In the genomic region with DNA sequence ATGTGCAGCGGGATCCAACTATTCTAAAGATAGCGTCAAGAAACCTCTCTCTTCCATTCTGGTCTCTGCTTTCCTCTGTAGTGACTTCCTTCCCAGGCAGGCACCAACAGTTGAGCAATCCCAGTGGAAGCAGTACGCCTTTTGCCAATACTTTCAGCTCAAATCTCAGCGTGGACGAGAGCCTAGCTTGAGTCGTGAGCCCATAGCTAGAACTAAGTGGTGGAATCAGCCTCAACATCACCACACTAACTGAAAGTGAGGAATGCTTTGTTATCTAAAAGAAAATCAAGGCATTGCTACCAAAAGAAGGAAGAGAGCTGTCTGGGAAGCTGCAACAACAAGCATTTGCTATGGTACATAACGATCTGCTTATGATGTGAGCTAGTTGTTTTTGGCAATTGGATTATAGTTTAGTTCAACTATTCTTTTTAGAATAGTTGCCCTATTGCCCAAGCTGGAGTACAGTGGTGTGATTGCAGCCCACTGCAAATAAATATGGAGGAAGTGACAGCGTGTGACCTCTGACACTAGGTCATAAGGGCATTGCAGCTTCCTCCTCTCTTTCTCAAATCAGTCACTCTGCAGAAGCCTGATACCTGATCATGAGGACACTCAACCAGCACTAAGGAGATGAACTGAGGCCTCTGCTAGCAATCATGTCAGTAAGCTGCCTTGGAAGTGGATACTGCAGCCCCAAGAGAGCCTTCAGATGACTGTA, we compare ENCODE assay signal across 27 cellular contexts. TPM values are rescaled to one million over a fixed set of nuclear protein-coding genes. Genes with fewer than 3 reads are reported as not detected.
DNase-seq lines count a peak whose midpoint lies in the region; ATAC-seq, FAIRE-seq and TF ChIP-seq lines count a peak whose summit lies in the region.
"Had no signal": no experiment of that assay in that cellular context is flagged by ENCODE, and none has a peak within 500 bp of the region (broad histone marks: within the 10 kb centered on the region; RNA-seq: fewer than 3 reads in every experiment).

No MANE protein-coding gene starts in this region.

- H3K36me3 Mint-ChIP-seq in stimulated activated naive B cell treated with anti-CD40 and anti-IgM and Interleukin-4, amounts not matched to agents 10 μg/mL and 1 μg/mL and 100 μg/mL, for 72 hours: no peaks in the 10 kb centered on the region
- H3K36me3 Mint-ChIP-seq: naive thymus-derived CD4-positive, alpha-beta T cell had no signal

- H3K4me1 ChIP-seq in heart right ventricle: peaks cover 0 to 46% (median 20%) of the 10 kb centered on the region in 9 donors
- no peaks in the 10 kb centered on the region; a peak in 1 of 5 replicates for H3K4me1 ChIP-seq in K562 (replicated peaks in 1 of 2; ENCODE audit: control insufficient read depth in 2 of 2, insufficient read depth in 2 of 2, low read length in 2 of 2)
- H3K4me1 ChIP-seq in right lobe of liver: peaks cover 0 to 6% (median 0%) of the 10 kb centered on the region in 4 donors
- peaks cover 0 to 6% of the 10 kb centered on the region in 2 donors for H3K4me1 ChIP-seq in aorta (ENCODE audit: control insufficient read depth in 1 of 2, insufficient read depth in 2 of 2, low read length in 2 of 2)
- H3K4me1 ChIP-seq: adrenal gland, uterus had no signal

- H3K79me2 ChIP-seq in K562 (ENCODE audit: control insufficient read depth, insufficient read depth, low read length): no peaks in the 10 kb centered on the region

- no peak for TF ChIP-seq EP300 in K562 (IDR thresholded peaks at IDR 0.05; ENCODE audit: low read length)

- H3K9me1 ChIP-seq in K562 (ENCODE audit: control insufficient read depth, insufficient read depth, low read length): no peaks in the 10 kb centered on the region

- no peak overlapping the region for H3K9ac ChIP-seq in K562 (ENCODE audit: insufficient read depth in 1 of 2, low read depth in 2 of 2, low read length in 2 of 2)
- H3K9ac ChIP-seq: SK-N-SH had no signal

- no peaks in the 10 kb centered on the region for H4K20me1 ChIP-seq in K562 (replicated peaks; ENCODE audit: control insufficient read depth, insufficient read depth, low read length)

- H2AFZ ChIP-seq in K562 (ENCODE audit: low read depth, low read length): no peak overlapping the region

- no peaks in the 10 kb centered on the region for H3K27me3 Mint-ChIP-seq in stimulated activated naive B cell treated with anti-CD40 and anti-IgM and Interleukin-4, amounts not matched to agents 10 μg/mL and 1 μg/mL and 100 μg/mL, for 72 hours
- H3K27me3 Mint-ChIP-seq: activated CD4-positive, alpha-beta T cell treated with anti-CD3 and anti-CD28 coated beads, Interleukin-2, amount 10 ng/mL, durations not matched to agents 24 days and 14 days; progenitor cell of endocrine pancreas had no signal

- DNase-seq in heart right ventricle (no peak), Right ventricle myocardium inferior (ENCODE audit: missing footprints) (no peak), K562 (ENCODE audit: extremely low read depth in 1 of 4, low spot score in 3 of 4) (peak in 1 of 4 experiments; percentile 52), right lobe of liver (peak in 1 of 3 donors; percentile 54), aorta (no peak), DMS79 treated with DMSO at 0.1 percent for 48 hours (lab: John Stamatoyannopoulos, UW) (no peak), NCI-H774 (lab: John Stamatoyannopoulos, UW) (no peak)
- DNase-seq in stimulated activated naive B cell treated with anti-CD40 and anti-IgM and Interleukin-4, amounts not matched to agents 10 μg/mL and 1 μg/mL and 100 μg/mL, for 72 hours: no peak
- DNase-seq: activated CD4-positive, alpha-beta T cell treated with anti-CD3 and anti-CD28 coated beads, Interleukin-2, amount 10 ng/mL, durations not matched to agents 24 days and 14 days; C1 segment of cervical spinal cord; erythroblast; GF-D8; Kasumi-1; mammary epithelial cell; naive thymus-derived CD4-positive, alpha-beta T cell; NCI-H524; SK-N-SH; stimulated activated CD4-positive, alpha-beta T cell treated with anti-CD3 and anti-CD28 coated beads, Interleukin-4, amount 100 ng/mL, for 24 hours; T-helper 9 cell; uterus had no signal

- peaks cover 4 to 7% of the 10 kb centered on the region in 2 donors for H3K4me1 Mint-ChIP-seq in stimulated activated naive B cell treated with anti-CD40 and anti-IgM and Interleukin-4, amounts not matched to agents 10 μg/mL and 1 μg/mL and 100 μg/mL, for 72 hours

- peak; percentile 80 for FAIRE-seq in K562 (lab: Jason Lieb, UNC)
- FAIRE-seq: GM12891, H54, RCC 7860 had no signal

- peak overlapping the region; percentile 0; the same call in 1 of the 2 replicates for H3K4me2 ChIP-seq in K562 (ENCODE audit: insufficient read depth, low read length)
- H3K4me2 ChIP-seq: SK-N-SH, smooth muscle cell had no signal

- H3K27ac ChIP-seq in heart right ventricle (peak overlapping the region in 6 of 10 donors; percentile 9 to 54 (median 34)), K562 (ENCODE audit: extremely low read depth, low read depth, low read length) (no peak overlapping the region), right lobe of liver (peak overlapping the region; percentile 20 to 51 (median 38)), aorta (ENCODE audit: low read depth in 1 of 2, low read length in 2 of 2) (peak overlapping the region; percentile 67 to 88)
- H3K27ac ChIP-seq: cardiac muscle cell, uterus had no signal

- CTCF ChIA-PET in K562 (lab: Yijun Ruan, JAX; ENCODE audit: low intra/inter-chr PET ratio): no interaction called here

- no peak overlapping the region for H3K27ac Mint-ChIP-seq in stimulated activated naive B cell treated with anti-CD40 and anti-IgM and Interleukin-4, amounts not matched to agents 10 μg/mL and 1 μg/mL and 100 μg/mL, for 72 hours
- H3K27ac Mint-ChIP-seq: activated CD4-positive, alpha-beta T cell treated with anti-CD3 and anti-CD28 coated beads, Interleukin-2, amount 10 ng/mL, durations not matched to agents 24 days and 14 days; naive thymus-derived CD4-positive, alpha-beta T cell; progenitor cell of endocrine pancreas had no signal

- POLR2A ChIA-PET in K562 (lab: Yijun Ruan, JAX): interaction anchor here (1.0 kb wide), 3 partner anchors 12 to 24 kb away, joined by 3 to 7 read pairs (median 5); partner anchors contain the start of gene FRYL

- ATAC-seq in heart right ventricle (peak in 1 of 8 donors; percentile 9), Right ventricle myocardium inferior (no peak), K562 (peak; percentile 62), right lobe of liver (peak; percentile 88 to 98 (median 92)), aorta (ENCODE audit: low FRiP score) (no peak)
- no peak for ATAC-seq in stimulated activated naive B cell treated with anti-CD40 and anti-IgM and Interleukin-4, amounts not matched to agents 10 μg/mL and 1 μg/mL and 100 μg/mL, for 72 hours (replicated peaks)
- ATAC-seq: naive thymus-derived CD4-positive, alpha-beta T cell had no signal

- BruUV-seq in K562 (replicated peaks; lab: Mats Ljungman, UMichigan): no TSS peak

- TF ChIP-seq POLR2A in K562 (conservative IDR thresholded peaks at IDR 0.05) (no peak), right lobe of liver (IDR thresholded peaks at IDR 0.05) (peak; percentile 51)

- H3K4me3 Mint-ChIP-seq in stimulated activated naive B cell treated with anti-CD40 and anti-IgM and Interleukin-4, amounts not matched to agents 10 μg/mL and 1 μg/mL and 100 μg/mL, for 72 hours: no peak overlapping the region
- H3K4me3 Mint-ChIP-seq: activated CD4-positive, alpha-beta T cell treated with anti-CD3 and anti-CD28 coated beads, Interleukin-2, amount 10 ng/mL, durations not matched to agents 24 days and 14 days; naive thymus-derived CD4-positive, alpha-beta T cell had no signal

- H3K4me3 ChIP-seq in heart right ventricle (no peak overlapping the region), K562 (no peak overlapping the region), right lobe of liver (peak overlapping the region in 1 of 3 donors; percentile 32), aorta (ENCODE audit: low read length in 2 of 2) (no peak overlapping the region)
- H3K4me3 ChIP-seq: adrenal gland, cardiac muscle cell, smooth muscle cell, uterus had no signal

- no peaks in the 10 kb centered on the region for H3K9me3 Mint-ChIP-seq in stimulated activated naive B cell treated with anti-CD40 and anti-IgM and Interleukin-4, amounts not matched to agents 10 μg/mL and 1 μg/mL and 100 μg/mL, for 72 hours
- H3K9me3 Mint-ChIP-seq: activated CD4-positive, alpha-beta T cell treated with anti-CD3 and anti-CD28 coated beads, Interleukin-2, amount 10 ng/mL, durations not matched to agents 24 days and 14 days had no signal

- in situ Hi-C loops in K562 (cut with MboI): no loop called here

- H3K36me3 ChIP-seq in heart right ventricle: no peaks in the 10 kb centered on the region
- H3K36me3 ChIP-seq in K562 (ENCODE audit: control insufficient read depth, insufficient read depth, low read length): no peaks in the 10 kb centered on the region
- no peaks in the 10 kb centered on the region for H3K36me3 ChIP-seq in right lobe of liver
- no peaks in the 10 kb centered on the region for H3K36me3 ChIP-seq in aorta (ENCODE audit: control insufficient read depth in 1 of 2, insufficient read depth in 2 of 2, low read length in 1 of 2)
- H3K36me3 ChIP-seq: adrenal gland, cardiac muscle cell, uterus had no signal

- WGBS in heart right ventricle, 2 donors: 57 to 66% methylated on average over 8 of the region's 8 CpGs
- WGBS in K562 (ENCODE audit: insufficient coverage, low coverage, missing lambda C conversion rate): 24% methylated on average over 8 of the region's 8 CpGs
- 31% methylated on average over 7 of the region's 8 CpGs for WGBS in right lobe of liver (ENCODE audit: insufficient coverage, low coverage, low lambda C conversion rate, missing lambda C conversion rate)
- 28 to 39% methylated on average over 8 of the region's 8 CpGs for WGBS in aorta, 2 donors

- intact Hi-C loops in heart right ventricle (cut with DNase I): no loop called here
- intact Hi-C loops in Right ventricle myocardium inferior (cut with DNase I): no loop called here
- intact Hi-C loops in K562 (cut with micrococcal nuclease): no loop called here
- intact Hi-C loops in right lobe of liver (cut with DNase I): no loop called here
- intact Hi-C loops in aorta (cut with DNase I): loop anchor here in 1 of 2 donors (10.0 kb wide), 1 partner anchor 100 kb away; the partner anchor contains the start of gene OCIAD2

- TF ChIP-seq CTCF in heart right ventricle (IDR thresholded peaks at IDR 0.05) (no peak), K562 (IDR thresholded peaks at IDR 0.05 in 2 of 3, conservative IDR thresholded peaks at IDR 0.05 in 1 of 3; ENCODE audit: insufficient read depth in 2 of 3, low read depth in 1 of 3, low read length in 3 of 3) (no peak), right lobe of liver (IDR thresholded peaks at IDR 0.05) (no peak)

- no peaks in the 10 kb centered on the region for H3K27me3 ChIP-seq in heart right ventricle
- no peaks in the 10 kb centered on the region for H3K27me3 ChIP-seq in K562 (ENCODE audit: control insufficient read depth in 2 of 2, insufficient read depth in 2 of 2, low read length in 2 of 2)
- no peaks in the 10 kb centered on the region for H3K27me3 ChIP-seq in right lobe of liver
- no peaks in the 10 kb centered on the region for H3K27me3 ChIP-seq in aorta (ENCODE audit: control insufficient read depth in 1 of 2, insufficient read depth in 2 of 2, low read length in 1 of 2)
- H3K27me3 ChIP-seq: adrenal gland, cardiac muscle cell, uterus had no signal

- TF ChIP-seq RAD21 in K562 (CRISPR knock-in tag; conservative IDR thresholded peaks at IDR 0.05 in 1 of 2, IDR thresholded peaks at IDR 0.05 in 1 of 2): no peak

- H3K9me3 ChIP-seq in heart right ventricle (no peaks in the 10 kb centered on the region), K562 (replicated peaks; ENCODE audit: control insufficient read depth, insufficient read depth, low read depth, low read length) (no peaks in the 10 kb centered on the region), right lobe of liver (no peaks in the 10 kb centered on the region), aorta (ENCODE audit: control insufficient read depth, low read length) (no peaks in the 10 kb centered on the region)
- H3K9me3 ChIP-seq: adrenal gland, SK-N-SH, uterus had no signal

RNA-seq across cellular contexts. Expression of gene FRYL, which starts 24.7 kb away (rescaled TPM):
- total RNA-seq in heart right ventricle (10 to 100 TPM; 30.0 to 60.1 (median 37.7) TPM), Right ventricle myocardium inferior (36.2 TPM), K562 (2014; rRNA removed) (15.9 and 31.6 TPM in 2 replicates), K562 (2014; rRNA removed; fragmentation: Illumina TruSeq; extraction: Trizol) (29.3 and 36.9 TPM in 2 replicates), K562 (2015; rRNA removed; fragmentation: Illumina TruSeq; extraction: Trizol) (31.7 and 34.9 TPM in 2 replicates), K562 (2021) (24.1 and 25.8 TPM in 2 replicates), right lobe of liver (10 to 100 TPM; 15.9 to 27.2 (median 23.3) TPM), aorta (100 to 1,000 TPM; 141 TPM)
- polyA plus RNA-seq in heart right ventricle (10 to 100 TPM; 11.7 to 23.0 TPM), K562 (2011; rRNA removed) (16.0 and 21.7 TPM in 2 replicates), K562 (2014; fragmentation: Illumina TruSeq; extraction: Trizol) (11.4 and 13.2 TPM in 2 replicates), K562 (2014; fragmentation: Nextera tagmentation; extraction: Ambion mirVana) (1 to 10 TPM; 7.2 TPM), K562 (2014; rRNA removed) (9.3 and 11.5 TPM in 2 replicates), aorta (10 to 100 TPM; 12.8 to 30.8 TPM)
- total RNA-seq in K562 (2011; cell fraction: chromatin; rRNA removed; ENCODE audit: low replicate concordance): 54.3 and 216 TPM in 2 replicates
- 36.9 and 53.4 TPM in 2 replicates for total RNA-seq in K562 (2011; cell fraction: nucleolus; rRNA removed)
- total RNA-seq in K562 (2011; cell fraction: nucleoplasm; rRNA removed): 66.0 and 97.4 TPM in 2 replicates
- 4.9 and 8.5 TPM in 2 replicates for polyA plus RNA-seq in K562 (2011; cell fraction: cytosol; rRNA removed)
- polyA plus RNA-seq in K562 (2011; cell fraction: nucleus; rRNA removed): 24.7 and 39.0 TPM in 2 replicates
- polyA plus RNA-seq in K562 (2012): 10.3 and 14.0 TPM in 2 replicates
- polyA minus RNA-seq in K562 (2011; rRNA and poly(A)+ RNA removed): 96.4 and 106 TPM in 2 replicates
- 18.9 and 26.7 TPM in 2 replicates for polyA minus RNA-seq in K562 (2011; cell fraction: cytosol; rRNA and poly(A)+ RNA removed)
- 125 and 183 TPM in 2 replicates for polyA minus RNA-seq in K562 (2011; cell fraction: nucleus; rRNA and poly(A)+ RNA removed)

RNA-seq across cellular contexts. Expression of gene OCIAD1, which starts 26.1 kb away (rescaled TPM):
- total RNA-seq in heart right ventricle (100 to 1,000 TPM; 131 to 183 (median 161) TPM), Right ventricle myocardium inferior (128 TPM), K562 (2014; rRNA removed) (93.1 and 99.0 TPM in 2 replicates), K562 (2014; rRNA removed; fragmentation: Illumina TruSeq; extraction: Trizol) (196 and 197 TPM in 2 replicates), K562 (2015; rRNA removed; fragmentation: Illumina TruSeq; extraction: Trizol) (148 and 163 TPM in 2 replicates), K562 (2021) (134 and 148 TPM in 2 replicates), right lobe of liver (100 to 1,000 TPM in 5 of 6 experiments, 10 to 100 TPM in 1; 94.8 to 120 (median 108) TPM), aorta (100 to 1,000 TPM in 1 of 2 donors, 10 to 100 TPM in 1; 81.5 to 102 TPM)
- polyA plus RNA-seq in heart right ventricle (100 to 1,000 TPM; 106 to 107 TPM), K562 (2011; rRNA removed) (223 and 278 TPM in 2 replicates), K562 (2014; fragmentation: Illumina TruSeq; extraction: Trizol) (304 and 358 TPM in 2 replicates), K562 (2014; fragmentation: Nextera tagmentation; extraction: Ambion mirVana) (100 to 1,000 TPM; 204 to 222 TPM), K562 (2014; rRNA removed) (188 and 200 TPM in 2 replicates), aorta (100 to 1,000 TPM; 104 to 112 TPM)
- 114 and 265 TPM in 2 replicates for total RNA-seq in K562 (2011; cell fraction: chromatin; rRNA removed; ENCODE audit: low replicate concordance)
- total RNA-seq in K562 (2011; cell fraction: nucleolus; rRNA removed): 122 and 132 TPM in 2 replicates
- total RNA-seq in K562 (2011; cell fraction: nucleoplasm; rRNA removed): 169 and 184 TPM in 2 replicates
- 68.0 and 101 TPM in 2 replicates for polyA plus RNA-seq in K562 (2011; cell fraction: cytosol; rRNA removed)
- polyA plus RNA-seq in K562 (2011; cell fraction: nucleus; rRNA removed): 107 and 109 TPM in 2 replicates
- 173 and 180 TPM in 2 replicates for polyA plus RNA-seq in K562 (2012)
- polyA minus RNA-seq in K562 (2011; rRNA and poly(A)+ RNA removed): 90.9 and 99.1 TPM in 2 replicates
- 41.0 and 57.6 TPM in 2 replicates for polyA minus RNA-seq in K562 (2011; cell fraction: cytosol; rRNA and poly(A)+ RNA removed)
- 71.1 and 117 TPM in 2 replicates for polyA minus RNA-seq in K562 (2011; cell fraction: nucleus; rRNA and poly(A)+ RNA removed)

Comparison
In these comparisons a context has a peak if more than half of its experiments do, and no peak if none do; other contexts are left out.
1. ATAC-seq: peak in K562 (single experiment) and right lobe of liver (4 of 4); none in Right ventricle myocardium inferior (single experiment), aorta (single experiment) and stimulated activated naive B cell treated with anti-CD40 and anti-IgM and Interleukin-4, amounts not matched to agents 10 μg/mL and 1 μg/mL and 100 μg/mL, for 72 hours (0 of 2).